ENCODE assay signal across 26 cellular contexts in the genomic region with DNA sequence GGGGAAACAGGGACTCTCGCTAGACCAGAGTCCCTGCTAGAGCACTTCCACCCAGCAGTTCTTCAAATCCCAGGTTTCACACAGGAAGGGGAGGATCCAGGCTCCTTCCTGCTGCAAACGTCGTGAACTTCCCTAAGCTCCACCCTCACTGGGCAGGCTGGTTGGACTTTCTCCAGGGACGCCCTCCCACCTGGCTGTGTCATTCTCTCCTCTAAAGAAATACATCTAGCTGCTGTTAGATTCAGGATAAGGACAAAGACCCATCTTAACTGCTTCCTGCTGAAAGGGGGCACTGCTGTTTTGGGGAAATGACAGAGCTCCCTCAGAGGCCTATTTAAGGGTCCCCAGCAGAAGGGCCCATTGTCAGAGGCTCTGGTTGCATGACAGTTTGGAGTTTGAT.
DNase-seq lines count a peak whose midpoint lies in the region; ATAC-seq, FAIRE-seq and TF ChIP-seq lines count a peak whose summit lies in the region.
"Had no signal": no experiment of that assay in that cellular context is flagged by ENCODE, and none has a peak within 500 bp of the region (broad histone marks: within the 10 kb centered on the region; RNA-seq: fewer than 3 reads in every experiment).

No MANE protein-coding gene starts in this region.

- H3K27ac ChIP-seq in heart right ventricle (peak overlapping the region in 2 of 10 donors; percentile 9 to 38), psoas muscle (no peak overlapping the region), pancreas (no peak overlapping the region)
- H3K27ac ChIP-seq: 22Rv1, C4-2B, dorsolateral prefrontal cortex had no signal

- no peaks in the 10 kb centered on the region for H3K27me3 ChIP-seq in NT2/D1 (ENCODE audit: insufficient read depth, insufficient read length)
- H3K27me3 ChIP-seq in heart right ventricle = no peaks in the 10 kb centered on the region
- no peaks in the 10 kb centered on the region for H3K27me3 ChIP-seq in psoas muscle (ENCODE audit: insufficient read depth in 3 of 3, low read length in 2 of 3)
- no peaks in the 10 kb centered on the region for H3K27me3 ChIP-seq in pancreas
- H3K27me3 ChIP-seq: dorsolateral prefrontal cortex had no signal

- H3K9me3 ChIP-seq in NT2/D1 (ENCODE audit: insufficient read depth, low read length) (peaks cover 15% of the 10 kb centered on the region; the same call in 1 of the 2 replicates), heart right ventricle (peaks cover 0 to 23% (median 3%) of the 10 kb centered on the region in 11 donors), psoas muscle (peaks cover 10% of the 10 kb centered on the region), pancreas (no peaks in the 10 kb centered on the region)

- H3K9ac ChIP-seq in NT2/D1 (ENCODE audit: insufficient read length, low read depth) = no peak overlapping the region

- H3K4me3 ChIP-seq in NT2/D1 (ENCODE audit: insufficient read length, low read depth) (no peak overlapping the region), heart right ventricle (no peak overlapping the region), psoas muscle (no peak overlapping the region), pancreas (no peak overlapping the region)
- H3K4me3 ChIP-seq: dorsolateral prefrontal cortex had no signal

- H3K36me3 ChIP-seq in NT2/D1 (ENCODE audit: insufficient read depth, insufficient read length, low read length) (no peaks in the 10 kb centered on the region), heart right ventricle (peaks cover 0 to 8% (median 0%) of the 10 kb centered on the region in 9 donors), psoas muscle (ENCODE audit: insufficient read depth in 1 of 2, low read depth in 1 of 2) (no peaks in the 10 kb centered on the region), pancreas (no peaks in the 10 kb centered on the region)

- intact Hi-C loops in heart right ventricle (cut with DNase I) (no loop called here), psoas muscle (cut with DNase I) (no loop called here), pancreas (cut with DNase I) (no loop called here)

- no peak for FAIRE-seq in pancreas (lab: Jason Lieb, UNC)
- FAIRE-seq in frontal cortex (lab: Jason Lieb, UNC) = no peak
- FAIRE-seq: small intestine had no signal

- H3K4me1 ChIP-seq in NT2/D1 (ENCODE audit: insufficient read depth, insufficient read length) = no peaks in the 10 kb centered on the region
- peaks cover 0 to 18% (median 0%) of the 10 kb centered on the region in 9 donors for H3K4me1 ChIP-seq in heart right ventricle
- no peaks in the 10 kb centered on the region for H3K4me1 ChIP-seq in psoas muscle
- no peaks in the 10 kb centered on the region for H3K4me1 ChIP-seq in pancreas

- peak; percentile 53 for DNase-seq in DMS 273 (lab: John Stamatoyannopoulos, UW; ENCODE audit: unreplicated experiment)
- no peak for DNase-seq in DMS 273 treated with DMSO at 0.1 percent for 48 hours (lab: John Stamatoyannopoulos, UW)
- DNase-seq in NT2/D1 (ENCODE audit: low read depth, low spot score) = peak; percentile 15
- DNase-seq in heart right ventricle = peak in 1 of 2 donors; percentile 30
- DNase-seq in psoas muscle = peak in 1 of 2 donors; percentile 22
- no peak for DNase-seq in pancreas
- DNase-seq in frontal cortex (ENCODE audit: low spot score in 2 of 2) = no peak
- DNase-seq in 8988T = no peak
- DNase-seq: activated CD8-positive, alpha-beta memory T cell treated with anti-CD3 and anti-CD28 coated beads, Interleukin-2, amount 10 ng/mL, durations not matched to agents 7 days and 5 days; activated effector memory CD4-positive, alpha-beta T cell treated with Interleukin-2 at 50 U/mL for 16 hours; DND-41; dorsolateral prefrontal cortex; glutamatergic neuron; islet precursor cell; mesenchymal stem cell; NCI-H1436; NCI-H748 treated with DMSO at 0.1 percent for 48 hours; small intestine; stimulated activated CD4-positive, alpha-beta T cell treated with anti-CD3 and anti-CD28 coated beads, Interleukin-4, amount 100 ng/mL, for 1 hour; T1000 had no signal

- peak in 7 of 8 donors; percentile 46 to 72 (median 64) for ATAC-seq in heart right ventricle
- ATAC-seq in psoas muscle = peak; percentile 35 to 55 (median 46)
- ATAC-seq in pancreas = no peak
- ATAC-seq: activated CD8-positive, alpha-beta memory T cell treated with anti-CD3 and anti-CD28 coated beads, Interleukin-2, amount 10 ng/mL, durations not matched to agents 7 days and 5 days; esophagus mucosa; natural killer cell treated with Interleukin-12 subunit alpha and Interleukin-12 subunit beta and Interleukin-15 and Interleukin-18, amount 100 ng/mL, for 72 hours; Panc1; SK-N-SH treated with all-trans-retinoic acid at 6 μM for 48 hours had no signal

- 48 to 61% methylated on average over 4 of the region's 4 CpGs for WGBS in heart right ventricle, 2 donors
- 36 to 42% (median 39%) methylated on average over 4 of the region's 4 CpGs for WGBS in psoas muscle, 3 donors
- 77 to 81% methylated on average over 4 of the region's 4 CpGs for WGBS in pancreas, 2 donors

- no peak for TF ChIP-seq CTCF in heart right ventricle (IDR thresholded peaks at IDR 0.05)
- TF ChIP-seq CTCF in psoas muscle (IDR thresholded peaks at IDR 0.05) = no peak
- no peak for TF ChIP-seq CTCF in pancreas (IDR thresholded peaks at IDR 0.05)

Comparison
In these comparisons a context has a peak if more than half of its experiments do, and no peak if none do; other contexts are left out.
1. DNase-seq: peak in DMS 273 (single experiment) and NT2/D1 (single experiment); none in DMS 273 treated with DMSO at 0.1 percent for 48 hours (single experiment), pancreas (0 of 6), frontal cortex (0 of 2) and 8988T (single experiment).
2. ATAC-seq: peak in heart right ventricle (7 of 8) and psoas muscle (4 of 4); none in pancreas (0 of 4).